8 cellular contexts compared by ENCODE assay signal in genomic region chr19:10653732-10654609, GRCh38. TPM values are rescaled to one million over a fixed set of nuclear protein-coding genes. Genes with fewer than 3 reads are reported as not detected.
DNase-seq lines count a peak whose midpoint lies in the region; ATAC-seq, FAIRE-seq and TF ChIP-seq lines count a peak whose summit lies in the region.

ILF3 (plus strand) TSS chr19:10654346; CDS start chr19:10670606, 16,260 bp downstream.

- H4K20me1 ChIP-seq in HepG2 (ENCODE audit: insufficient read depth, low read length) = peaks cover 40% of the 10 kb centered on the region

- in situ Hi-C loops in HepG2 (cut with HindIII; ENCODE audit: extremely low pct_ligation_motif_present, low pct_unique_long_range_greater_than_20kb) = no loop called here

- CTCF ChIA-PET in activated CD4-positive, alpha-beta memory T cell treated with anti-CD3 and anti-CD28 coated beads for 36 hours (lab: Charles Lee) = interaction anchor here (1.0 kb wide), 1 partner anchor 9 kb away, joined by 3 read pairs; no protein-coding TSS in a partner anchor
- CTCF ChIA-PET in HepG2 (lab: Yijun Ruan, JAX; ENCODE audit: low intra/inter-chr PET ratio, low total read pairs) = no interaction called here

- whole genome bisulfite sequencing in HepG2 (ENCODE audit: low lambda C conversion rate) = 0% methylated on average over 27 of the region's 91 CpGs

- no peaks in the 10 kb centered on the region for H3K27me3 Mint-ChIP-seq in activated CD4-positive, alpha-beta memory T cell treated with anti-CD3 and anti-CD28 coated beads for 36 hours

- H3K36me3 Mint-ChIP-seq in activated CD4-positive, alpha-beta memory T cell treated with anti-CD3 and anti-CD28 coated beads for 36 hours = peaks cover 34% of the 10 kb centered on the region

- H3K27me3 ChIP-seq in HepG2 (ENCODE audit: control insufficient read depth in 1 of 2, insufficient read depth in 2 of 2, low read length in 2 of 2) = no peaks in the 10 kb centered on the region; a peak in 1 of 5 replicates

- peak within 1 kb of the TSS; percentile 90 for H3K4me3 Mint-ChIP-seq in activated CD4-positive, alpha-beta memory T cell treated with anti-CD3 and anti-CD28 coated beads for 36 hours

- DNase-seq in CD1c-positive myeloid dendritic cell (ENCODE audit: extremely low spot score) = peak; percentile 100
- DNase-seq in NCI-H82 treated with DMSO at 0.1 percent for 48 hours (lab: John Stamatoyannopoulos, UW; ENCODE audit: unreplicated experiment) = peak; percentile 96
- DNase-seq in activated CD4-positive, alpha-beta memory T cell treated with anti-CD3 and anti-CD28 coated beads for 36 hours = peak; percentile 100
- peak; percentile 100 for DNase-seq in dermis microvascular lymphatic vessel endothelial cell (ENCODE audit: low read depth in 2 of 2)
- DNase-seq in HepG2 (ENCODE audit: low spot score) = peak; percentile 100
- peak; percentile 99 for DNase-seq in stimulated activated CD4-positive, alpha-beta T cell treated with anti-CD3 and anti-CD28 coated beads, Interleukin-4, amount 100 ng/mL, for 1 hour

- TF ChIP-seq CTCF in HepG2 (CRISPR knock-in tag; IDR thresholded peaks at IDR 0.05) = no peak; the same call in 1 of the 2 replicates

- H3K9me3 Mint-ChIP-seq in activated CD4-positive, alpha-beta memory T cell treated with anti-CD3 and anti-CD28 coated beads for 36 hours = peaks cover 2% of the 10 kb centered on the region

- intact Hi-C loops in activated CD4-positive, alpha-beta memory T cell treated with anti-CD3 and anti-CD28 coated beads for 36 hours (cut with micrococcal nuclease) = loop anchor here (1.0 to 5.0 kb wide), 8 partner anchors 41 to 306 kb away; partner anchors contain the start of genes KEAP1, KRI1 and TMED1
- intact Hi-C loops in HepG2 (cut with micrococcal nuclease; ENCODE audit: unreplicated experiment) = no loop called here

- TF ChIP-seq EP300 in HepG2 (IDR thresholded peaks at IDR 0.05; ENCODE audit: low read depth in 2 of 2, low read length in 2 of 2) (peak in 1 of 2 experiments; percentile 49; a peak in 2 of 4 replicates), HepG2 (CRISPR knock-in tag; IDR thresholded peaks at IDR 0.05; ENCODE audit: borderline replicate concordance) (peak; percentile 53)

- peaks cover 54% of the 10 kb centered on the region for H3K79me2 ChIP-seq in HepG2 (ENCODE audit: insufficient read depth, low read length)

- peaks cover 46% of the 10 kb centered on the region for H3K4me1 ChIP-seq in HepG2 (ENCODE audit: insufficient read depth, low read length)

- H2AFZ ChIP-seq in HepG2 (ENCODE audit: low read length) = no peak within 1 kb of the TSS

- peaks cover 2 to 9% of the 10 kb centered on the region in 2 experiments; a peak in 2 of 5 replicates for H3K36me3 ChIP-seq in HepG2 (replicated peaks in 1 of 2; ENCODE audit: control insufficient read depth in 1 of 2, insufficient read depth in 2 of 2, low read length in 2 of 2)

- BruUV-seq in HepG2 (replicated peaks; lab: Mats Ljungman, UMichigan) = no TSS peak

- peaks cover 35% of the 10 kb centered on the region for H3K4me1 Mint-ChIP-seq in activated CD4-positive, alpha-beta memory T cell treated with anti-CD3 and anti-CD28 coated beads for 36 hours (ENCODE audit: low read depth)

- H3K9me3 ChIP-seq in HepG2 (ENCODE audit: low read length) = no peaks in the 10 kb centered on the region

- FAIRE-seq in HepG2 (lab: Jason Lieb, UNC) = peak; percentile 98

- TF ChIP-seq RAD21 in HepG2 (CRISPR knock-in tag; IDR thresholded peaks at IDR 0.05) = 0 out of 2 replicates have a peak, but pooled peaks have one; percentile 9

- peak within 1 kb of the TSS; percentile 98 for H3K9ac ChIP-seq in HepG2 (ENCODE audit: insufficient read depth, low read depth, low read length)

- POLR2A ChIA-PET in activated CD4-positive, alpha-beta memory T cell treated with anti-CD3 and anti-CD28 coated beads for 36 hours (lab: Charles Lee) = interaction anchor here (1.3 kb wide), 1 partner anchor 47 kb away, joined by 8 read pairs; the partner anchor contains the start of gene QTRT1
- POLR2A ChIA-PET in HepG2 (lab: Yijun Ruan, JAX) = interaction anchor here (1.2 to 2.4 kb wide), 4 partner anchors 10 to 48 kb away, joined by 5 to 17 read pairs (median 8); partner anchors contain the start of gene QTRT1

- H3K4me3 ChIP-seq in HepG2 (replicated peaks in 1 of 3; ENCODE audit: insufficient read depth in 1 of 3, low read depth in 2 of 3, low read length in 3 of 3) = peak within 1 kb of the TSS; percentile 92 to 96 (median 93)

- H3K27ac ChIP-seq in HepG2 (ENCODE audit: extremely low read length, insufficient read depth, low read length) = peak within 1 kb of the TSS; percentile 95

- peak; percentile 87 to 94 for TF ChIP-seq POLR2A in HepG2 (IDR thresholded peaks at IDR 0.05; ENCODE audit: insufficient read depth in 1 of 2, low read depth in 2 of 2, low read length in 2 of 2)

- peak within 1 kb of the TSS; percentile 96 for H3K27ac Mint-ChIP-seq in activated CD4-positive, alpha-beta memory T cell treated with anti-CD3 and anti-CD28 coated beads for 36 hours

- H3K4me2 ChIP-seq in HepG2 (ENCODE audit: low read depth, low read length) = peak within 1 kb of the TSS; percentile 92

- ATAC-seq in GM19438 (IDR thresholded peaks at IDR 0.05; ENCODE audit: low read depth, unreplicated experiment) (peak; percentile 65), HG03575 (IDR thresholded peaks at IDR 0.05; ENCODE audit: extremely low read depth, insufficient number of reproducible peaks, low FRiP score, unreplicated experiment) (peak; percentile 56), HepG2 (peak; percentile 84)

TF ChIP-seq in HepG2, 621 proteins besides CTCF, POLR2A, EP300 and RAD21 (continues in another document):
- 0 out of 2 replicates have a peak, but pooled peaks have one; percentile 13 for TF ChIP-seq NFE2L2 (IDR thresholded peaks at IDR 0.05; ENCODE audit: low read length)
- peak; percentile 100 for TF ChIP-seq ZNF207 (IDR thresholded peaks at IDR 0.05; ENCODE audit: borderline replicate concordance)
- TF ChIP-seq ZNF788 (CRISPR knock-in tag; IDR thresholded peaks at IDR 0.05; ENCODE audit: borderline replicate concordance) = peak; percentile 84; the same call in 1 of the 2 replicates
- TF ChIP-seq NBN (conservative IDR thresholded peaks at IDR 0.05) = no peak
- peak; percentile 84 for TF ChIP-seq SIN3A (IDR thresholded peaks at IDR 0.05; ENCODE audit: borderline replicate concordance, low read depth, low read length)
- 0 out of 2 replicates have a peak, but pooled peaks have one; percentile 20 for TF ChIP-seq DNMT3B (CRISPR knock-in tag; conservative IDR thresholded peaks at IDR 0.05)
- no peak for TF ChIP-seq PCBP2 (optimal IDR thresholded peaks at IDR 0.05; ENCODE audit: low read depth, low read length, poor library complexity, severe bottlenecking)
- peak; percentile 17 for TF ChIP-seq KDM5A (IDR thresholded peaks at IDR 0.05; ENCODE audit: borderline replicate concordance, low read length)
- peak; percentile 71; the same call in 1 of the 2 replicates for TF ChIP-seq KLF15 (CRISPR knock-in tag; IDR thresholded peaks at IDR 0.05; ENCODE audit: borderline replicate concordance)
- peak; percentile 72; the same call in 1 of the 2 replicates for TF ChIP-seq MIER2 (CRISPR knock-in tag; IDR thresholded peaks at IDR 0.05)
- TF ChIP-seq MEF2D (CRISPR knock-in tag; IDR thresholded peaks at IDR 0.05) = peak; percentile 95
- TF ChIP-seq, protein P1, sequence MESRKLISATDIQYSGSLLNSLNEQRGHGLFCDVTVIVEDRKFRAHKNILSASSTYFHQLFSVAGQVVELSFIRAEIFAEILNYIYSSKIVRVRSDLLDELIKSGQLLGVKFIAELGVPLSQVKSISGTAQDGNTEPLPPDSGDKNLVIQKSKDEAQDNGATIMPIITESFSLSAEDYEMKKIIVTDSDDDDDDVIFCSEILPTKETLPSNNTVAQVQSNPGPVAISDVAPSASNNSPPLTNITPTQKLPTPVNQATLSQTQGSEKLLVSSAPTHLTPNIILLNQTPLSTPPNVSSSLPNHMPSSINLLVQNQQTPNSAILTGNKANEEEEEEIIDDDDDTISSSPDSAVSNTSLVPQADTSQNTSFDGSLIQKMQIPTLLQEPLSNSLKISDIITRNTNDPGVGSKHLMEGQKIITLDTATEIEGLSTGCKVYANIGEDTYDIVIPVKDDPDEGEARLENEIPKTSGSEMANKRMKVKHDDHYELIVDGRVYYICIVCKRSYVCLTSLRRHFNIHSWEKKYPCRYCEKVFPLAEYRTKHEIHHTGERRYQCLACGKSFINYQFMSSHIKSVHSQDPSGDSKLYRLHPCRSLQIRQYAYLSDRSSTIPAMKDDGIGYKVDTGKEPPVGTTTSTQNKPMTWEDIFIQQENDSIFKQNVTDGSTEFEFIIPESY (CRISPR knock-in tag; IDR thresholded peaks at IDR 0.05) = peak; percentile 72
- peak; percentile 82 for TF ChIP-seq TEAD3 (CRISPR knock-in tag; optimal IDR thresholded peaks at IDR 0.05; ENCODE audit: borderline replicate concordance)

RNA-seq across cellular contexts. Expression of gene ILF3, which starts in this region (rescaled TPM):
- 100 to 1,000 TPM; 355 to 357 TPM for total RNA-seq in activated CD4-positive, alpha-beta memory T cell treated with anti-CD3 and anti-CD28 coated beads for 36 hours
- total RNA-seq in dermis microvascular lymphatic vessel endothelial cell (94.7 and 98.0 TPM in 2 replicates), HepG2 (2016; rRNA removed; fragmentation: Illumina TruSeq; extraction: Trizol) (120 and 127 TPM in 2 replicates)
- total RNA-seq in HepG2 (2016; cell fraction: cytosol; rRNA removed; fragmentation: Illumina TruSeq; extraction: Trizol; ENCODE audit: low read depth) = 19.6 and 21.2 TPM in 2 replicates
- total RNA-seq in HepG2 (2016; cell fraction: insoluble cytoplasmic fraction; rRNA removed; fragmentation: Illumina TruSeq; extraction: Trizol) = 113 and 122 TPM in 2 replicates
- 63.1 and 64.0 TPM in 2 replicates for total RNA-seq in HepG2 (2016; cell fraction: membrane; rRNA removed; fragmentation: Illumina TruSeq; extraction: Trizol)
- total RNA-seq in HepG2 (2016; cell fraction: nucleus; rRNA removed; fragmentation: Illumina TruSeq; extraction: Trizol) = 133 and 160 TPM in 2 replicates
- polyA plus RNA-seq in HepG2 (2011; rRNA removed) = 173 and 195 TPM in 2 replicates
- polyA plus RNA-seq in HepG2 (2011; cell fraction: cytosol; rRNA removed) = 59.6 and 75.2 TPM in 2 replicates
- polyA plus RNA-seq in HepG2 (2011; cell fraction: nucleus; rRNA removed) = 588 and 668 TPM in 2 replicates
- 153 and 159 TPM in 2 replicates for polyA plus RNA-seq in HepG2 (2012)
- polyA plus RNA-seq in HepG2 (2016; cell fraction: cytosol; fragmentation: Illumina TruSeq; extraction: Trizol; ENCODE audit: low read depth) = 18.4 and 19.6 TPM in 2 replicates
- 178 and 216 TPM in 2 replicates for polyA plus RNA-seq in HepG2 (2016; cell fraction: insoluble cytoplasmic fraction; fragmentation: Illumina TruSeq; extraction: Trizol; ENCODE audit: low read depth)
- 54.0 and 61.1 TPM in 2 replicates for polyA plus RNA-seq in HepG2 (2016; cell fraction: membrane; fragmentation: Illumina TruSeq; extraction: Trizol; ENCODE audit: low read depth)
- 615 and 640 TPM in 2 replicates for polyA plus RNA-seq in HepG2 (2016; cell fraction: nucleus; fragmentation: Illumina TruSeq; extraction: Trizol; ENCODE audit: insufficient read depth, low read depth)
- polyA minus RNA-seq in HepG2 (2011; rRNA and poly(A)+ RNA removed; ENCODE audit: low replicate concordance) = 139 and 144 TPM in 2 replicates
- polyA minus RNA-seq in HepG2 (2011; cell fraction: cytosol; rRNA and poly(A)+ RNA removed) = 65.3 and 73.2 TPM in 2 replicates
- 154 and 157 TPM in 2 replicates for polyA minus RNA-seq in HepG2 (2011; cell fraction: nucleus; rRNA and poly(A)+ RNA removed)

Comparison
In these comparisons a context has a peak if more than half of its experiments do, and no peak if none do; other contexts are left out.
1. Peak in every context shown above with its lines: DNase-seq, ATAC-seq, H3K4me3 ChIP-seq and H3K27ac ChIP-seq.